In the genomic region with DNA sequence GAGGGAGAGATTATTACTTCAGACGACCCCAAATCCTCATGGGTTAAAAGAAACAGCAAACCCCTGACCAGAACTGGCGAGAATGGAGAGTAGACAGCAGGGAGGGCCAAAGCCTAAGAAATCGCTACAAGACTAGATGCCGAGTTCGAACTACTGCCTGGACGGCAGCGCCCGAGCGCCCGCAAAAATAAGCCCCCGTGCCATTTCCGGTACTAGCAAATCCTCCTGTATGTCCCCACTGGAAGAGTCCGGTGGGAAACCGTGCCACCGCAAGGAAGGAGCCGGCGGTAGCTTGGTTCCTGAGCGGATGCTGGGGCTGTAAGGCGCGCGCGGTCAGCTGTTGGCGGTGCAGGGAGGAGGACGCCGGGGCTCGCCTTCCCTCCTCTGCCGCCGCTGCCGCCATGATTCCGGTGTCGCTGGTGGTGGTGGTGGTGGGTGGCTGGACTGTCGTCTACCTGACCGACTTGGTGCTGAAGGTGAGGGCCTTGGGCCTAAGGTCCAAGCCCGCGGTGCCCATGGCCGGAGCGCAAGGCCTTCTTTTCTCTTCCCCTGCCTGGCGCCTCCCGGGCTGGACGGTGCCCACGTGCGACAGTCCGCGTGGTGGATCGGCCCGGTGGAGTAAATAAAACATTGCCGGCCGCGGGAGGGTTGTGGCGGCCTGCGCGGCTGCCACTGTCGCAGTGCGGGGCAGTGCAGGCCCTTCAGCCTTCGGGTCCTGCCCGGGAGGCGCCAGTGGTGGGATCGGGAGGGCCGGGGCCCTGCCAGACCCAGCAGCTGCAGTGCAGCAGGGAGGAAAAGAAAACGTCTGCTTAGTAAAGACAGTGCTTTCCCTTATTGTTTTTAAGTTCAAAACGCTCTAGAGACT, we compare ENCODE assay signal across 8 cellular contexts. TPM values are rescaled to one million over a fixed set of nuclear protein-coding genes. Genes with fewer than 3 reads are reported as not detected.
A peak's percentile ranks its signal among the peaks of the same experiment; 100 is the strongest.
DNase-seq lines count a peak whose midpoint lies in the region; ATAC-seq and TF ChIP-seq lines count a peak whose summit lies in the region.

Gene MBTPS2, plus strand, starts transcription at position 284 of the 865 bp plus-strand sequence. Its CDS starts 118 bp downstream, at position 402.

- peak within 1 kb of the TSS; percentile 93 for H3K27ac Mint-ChIP-seq in activated CD4-positive, alpha-beta T cell treated with anti-CD3 and anti-CD28 coated beads, Interleukin-2, amount 10 ng/mL, durations not matched to agents 7 days and 5 days
- H3K27ac Mint-ChIP-seq in dendritic cell treated with granulocyte-macrophage colony-stimulating factor and Interleukin-4, amounts not matched to agents 40 ng/mL and 50 ng/mL, for 4 days: peak within 1 kb of the TSS; percentile 93

- H3K36me3 ChIP-seq in left lung: no peaks in the 10 kb centered on the region

- peak; percentile 79 for ATAC-seq in GM19328 (IDR thresholded peaks at IDR 0.05; ENCODE audit: unreplicated experiment)
- peak; percentile 81 for ATAC-seq in HG03469 (IDR thresholded peaks at IDR 0.05; ENCODE audit: unreplicated experiment)
- peak; percentile 98 for ATAC-seq in left lung

- peak within 1 kb of the TSS; percentile 77 to 78 for H3K27ac ChIP-seq in left lung

- no peak for TF ChIP-seq CTCF in left lung (IDR thresholded peaks at IDR 0.05)

- H3K27me3 ChIP-seq in left lung: no peaks in the 10 kb centered on the region

- H3K4me1 Mint-ChIP-seq in activated CD4-positive, alpha-beta T cell treated with anti-CD3 and anti-CD28 coated beads, Interleukin-2, amount 10 ng/mL, durations not matched to agents 7 days and 5 days: peaks cover 18% of the 10 kb centered on the region
- H3K4me1 Mint-ChIP-seq in dendritic cell treated with granulocyte-macrophage colony-stimulating factor and Interleukin-4, amounts not matched to agents 40 ng/mL and 50 ng/mL, for 4 days (ENCODE audit: low read depth): no peaks in the 10 kb centered on the region

- H3K4me3 Mint-ChIP-seq in activated CD4-positive, alpha-beta T cell treated with anti-CD3 and anti-CD28 coated beads, Interleukin-2, amount 10 ng/mL, durations not matched to agents 7 days and 5 days: peak within 1 kb of the TSS; percentile 84
- H3K4me3 Mint-ChIP-seq in dendritic cell treated with granulocyte-macrophage colony-stimulating factor and Interleukin-4, amounts not matched to agents 40 ng/mL and 50 ng/mL, for 4 days: peak within 1 kb of the TSS; percentile 84

- DNase-seq in C1 segment of cervical spinal cord (lab: John Stamatoyannopoulos, UW) (peak in 13 of 14 donors; percentile 14 to 86 (median 71)), NCI-H526 treated with DMSO at 0.1 percent for 48 hours (lab: John Stamatoyannopoulos, UW) (peak; percentile 93), left lung (peak; percentile 82 to 87)
- DNase-seq in activated CD4-positive, alpha-beta T cell treated with anti-CD3 and anti-CD28 coated beads, Interleukin-2, amount 10 ng/mL, durations not matched to agents 7 days and 5 days: peak; percentile 82
- peak; percentile 71 for DNase-seq in stimulated activated CD4-positive, alpha-beta T cell treated with anti-CD3 and anti-CD28 coated beads, Interleukin-2, amount 100 ng/mL, for 4 hours (ENCODE audit: low read depth)

- POLR2A ChIA-PET in activated CD4-positive, alpha-beta T cell treated with anti-CD3 and anti-CD28 coated beads, Interleukin-2, amount 10 ng/mL, durations not matched to agents 7 days and 5 days (lab: Charles Lee): interaction anchor here (0.6 kb wide), 3 partner anchors 132 to 367 kb away, joined by 3 to 4 read pairs (median 4); no protein-coding TSS in a partner anchor

- peak within 1 kb of the TSS; percentile 40 to 54 for H3K4me3 ChIP-seq in left lung

- H3K36me3 Mint-ChIP-seq in activated CD4-positive, alpha-beta T cell treated with anti-CD3 and anti-CD28 coated beads, Interleukin-2, amount 10 ng/mL, durations not matched to agents 7 days and 5 days (ENCODE audit: low read depth): peaks cover 6% of the 10 kb centered on the region
- H3K36me3 Mint-ChIP-seq in dendritic cell treated with granulocyte-macrophage colony-stimulating factor and Interleukin-4, amounts not matched to agents 40 ng/mL and 50 ng/mL, for 4 days (ENCODE audit: low read depth): peaks cover 12% of the 10 kb centered on the region

- CTCF ChIA-PET in activated CD4-positive, alpha-beta T cell treated with anti-CD3 and anti-CD28 coated beads, Interleukin-2, amount 10 ng/mL, durations not matched to agents 7 days and 5 days (lab: Charles Lee): interaction anchor here (0.5 kb wide), 1 partner anchor 23 kb away, joined by 3 read pairs; no protein-coding TSS in a partner anchor

- no peaks in the 10 kb centered on the region for H3K9me3 Mint-ChIP-seq in activated CD4-positive, alpha-beta T cell treated with anti-CD3 and anti-CD28 coated beads, Interleukin-2, amount 10 ng/mL, durations not matched to agents 7 days and 5 days
- H3K9me3 Mint-ChIP-seq in dendritic cell treated with granulocyte-macrophage colony-stimulating factor and Interleukin-4, amounts not matched to agents 40 ng/mL and 50 ng/mL, for 4 days: no peaks in the 10 kb centered on the region

- H3K4me1 ChIP-seq in left lung: no peaks in the 10 kb centered on the region

- no peaks in the 10 kb centered on the region for H3K27me3 Mint-ChIP-seq in activated CD4-positive, alpha-beta T cell treated with anti-CD3 and anti-CD28 coated beads, Interleukin-2, amount 10 ng/mL, durations not matched to agents 7 days and 5 days
- H3K27me3 Mint-ChIP-seq in dendritic cell treated with granulocyte-macrophage colony-stimulating factor and Interleukin-4, amounts not matched to agents 40 ng/mL and 50 ng/mL, for 4 days: peaks cover 3% of the 10 kb centered on the region

- H3K9me3 ChIP-seq in left lung: no peaks in the 10 kb centered on the region

- intact Hi-C loops in dendritic cell treated with granulocyte-macrophage colony-stimulating factor and Interleukin-4, amounts not matched to agents 40 ng/mL and 50 ng/mL, for 4 days (cut with micrococcal nuclease): loop anchor here (5.0 to 10.0 kb wide), 3 partner anchors 135 to 908 kb away; no protein-coding TSS in a partner anchor
- intact Hi-C loops in left lung (cut with DNase I): no loop called here

RNA-seq across cellular contexts. Expression of gene MBTPS2, which starts in this region (rescaled TPM):
- 1 to 10 TPM; 8.3 to 8.4 TPM for total RNA-seq in activated CD4-positive, alpha-beta T cell treated with anti-CD3 and anti-CD28 coated beads, Interleukin-2, amount 10 ng/mL, durations not matched to agents 7 days and 5 days
- 10 to 100 TPM; 14.5 to 14.7 TPM for total RNA-seq in left lung

Comparison
In these comparisons a context has a peak if more than half of its experiments do, and no peak if none do; other contexts are left out.
1. Peak in every context shown above with its lines: DNase-seq, ATAC-seq, H3K4me3 ChIP-seq and H3K27ac ChIP-seq.